Comparison of ENCODE assay signal across 7 cellular contexts in the genomic region with DNA sequence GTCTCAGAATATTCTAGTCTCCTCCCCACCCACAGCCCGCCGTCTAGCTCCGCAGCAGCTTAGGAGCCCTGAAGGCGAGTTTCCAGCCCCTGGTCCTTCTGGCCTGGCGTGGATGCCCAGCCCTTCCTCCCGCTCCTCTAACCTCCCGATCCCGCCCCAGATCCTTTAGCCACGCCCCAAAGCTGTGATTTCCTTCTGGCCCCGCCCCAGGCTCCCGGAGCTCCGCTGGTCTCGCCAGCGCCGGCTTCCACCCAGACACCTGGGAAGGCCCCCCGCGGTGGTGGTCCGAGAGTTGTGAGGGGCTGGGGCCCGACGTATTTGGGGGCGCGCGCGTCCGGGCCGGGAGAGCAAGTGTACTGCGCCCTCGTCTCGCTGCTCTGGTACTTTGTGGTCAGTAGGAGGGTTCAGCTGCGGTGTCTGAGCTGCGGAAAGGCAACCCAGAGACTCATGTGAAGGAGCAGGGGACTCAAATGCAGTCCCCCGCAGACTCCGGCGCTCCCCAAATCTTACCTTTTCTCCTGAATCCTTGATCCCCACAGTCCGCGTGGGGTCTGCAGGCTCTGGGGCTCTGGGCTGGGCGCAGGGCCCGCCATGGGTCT. TPM values are rescaled to one million over a fixed set of nuclear protein-coding genes. Genes with fewer than 3 reads are reported as not detected.
DNase-seq lines count a peak whose midpoint lies in the region; ATAC-seq and TF ChIP-seq lines count a peak whose summit lies in the region.

TSS of gene CGB7 (minus strand) at position 114 of the 599 bp plus-strand sequence. CDS start 2,374 bp downstream, outside the sequence.

- H3K4me3 ChIP-seq in SK-N-MC: peak within 1 kb of the TSS; percentile 85
- H3K4me3 ChIP-seq in breast epithelium: peak within 1 kb of the TSS; percentile 44 to 83 (median 57)
- peak within 1 kb of the TSS; percentile 53 for H3K4me3 ChIP-seq in smooth muscle cell
- H3K4me3 ChIP-seq in Karpas-422 (ENCODE audit: low read length): no peak within 1 kb of the TSS

- TF ChIP-seq POLR2A in breast epithelium (IDR thresholded peaks at IDR 0.05): no peak

- 16% methylated on average over 38 of the region's 38 CpGs for WGBS in smooth muscle cell (ENCODE audit: low lambda C conversion rate)

- no peak for ATAC-seq in HG03175 (IDR thresholded peaks at IDR 0.05; ENCODE audit: unreplicated experiment)

- H3K27me3 ChIP-seq in breast epithelium: peaks cover 0 to 7% of the 10 kb centered on the region in 2 donors
- H3K27me3 ChIP-seq in smooth muscle cell (ENCODE audit: low read depth): no peaks in the 10 kb centered on the region
- no peaks in the 10 kb centered on the region for H3K27me3 ChIP-seq in Karpas-422 (ENCODE audit: low read length)

- intact Hi-C loops in breast epithelium (cut with DNase I; ENCODE audit: low total_unique reads): no loop called here

- no peak within 1 kb of the TSS for H3K27ac ChIP-seq in SK-N-MC
- no peak within 1 kb of the TSS for H3K27ac ChIP-seq in breast epithelium
- no peak within 1 kb of the TSS for H3K27ac ChIP-seq in smooth muscle cell (ENCODE audit: low read depth)
- no peak within 1 kb of the TSS for H3K27ac ChIP-seq in Karpas-422 (ENCODE audit: low read length)

- TF ChIP-seq CTCF in breast epithelium (IDR thresholded peaks at IDR 0.05) (no peak), smooth muscle cell (IDR thresholded peaks at IDR 0.05; ENCODE audit: borderline replicate concordance, insufficient read depth, poor library complexity, severe bottlenecking) (no peak)

- POLR2A ChIA-PET in HEK293T (lab: Yijun Ruan, JAX): no interaction called here

- H3K9me2 ChIP-seq in Karpas-422 (replicated peaks; ENCODE audit: insufficient read depth, low read length): no peaks in the 10 kb centered on the region

- H3K9me3 ChIP-seq in SK-N-MC (ENCODE audit: low read depth, low read length) (no peaks in the 10 kb centered on the region), breast epithelium (no peaks in the 10 kb centered on the region), smooth muscle cell (replicated peaks; ENCODE audit: low read depth) (no peaks in the 10 kb centered on the region), Karpas-422 (ENCODE audit: low read length) (no peaks in the 10 kb centered on the region)

- H4K20me1 ChIP-seq in smooth muscle cell (ENCODE audit: low read depth) (peaks cover 15% of the 10 kb centered on the region), Karpas-422 (ENCODE audit: insufficient read depth, low read depth, low read length) (no peaks in the 10 kb centered on the region)

- H3K4me1 ChIP-seq in breast epithelium (no peaks in the 10 kb centered on the region), smooth muscle cell (ENCODE audit: low read depth) (peaks cover 3% of the 10 kb centered on the region), Karpas-422 (ENCODE audit: low read length) (no peaks in the 10 kb centered on the region)

- H3K4me2 ChIP-seq in smooth muscle cell: peak within 1 kb of the TSS; percentile 91
- no peak within 1 kb of the TSS for H3K4me2 ChIP-seq in Karpas-422 (ENCODE audit: low read depth, low read length, poor library complexity, severe bottlenecking)

- H3K9ac ChIP-seq in SK-N-MC (ENCODE audit: insufficient read length) (no peak within 1 kb of the TSS), smooth muscle cell (ENCODE audit: low read depth) (no peak within 1 kb of the TSS), Karpas-422 (ENCODE audit: low read length) (no peak within 1 kb of the TSS)

- DNase-seq in HEK293T (ENCODE audit: extremely low spot score) (peak; percentile 39), SK-N-MC (ENCODE audit: low read depth, low spot score) (no peak), breast epithelium (ENCODE audit: low spot score in 2 of 2) (peak in 1 of 2 donors; percentile 56), iPS-NIHi7 (ENCODE audit: extremely low spot score) (peak; percentile 81), smooth muscle cell (lab: John Stamatoyannopoulos, UW; ENCODE audit: unreplicated experiment) (peak; percentile 19), Karpas-422 (no peak)

- CTCF ChIA-PET in HEK293T (lab: Yijun Ruan, JAX): interaction anchor here (1.0 kb wide), 1 partner anchor 16 kb away, joined by 4 read pairs; no protein-coding TSS in a partner anchor

- H3K36me3 ChIP-seq in SK-N-MC (ENCODE audit: insufficient read depth, low read length) (no peaks in the 10 kb centered on the region), breast epithelium (no peaks in the 10 kb centered on the region), smooth muscle cell (ENCODE audit: low read depth) (no peaks in the 10 kb centered on the region), Karpas-422 (ENCODE audit: insufficient read depth, low read length) (no peaks in the 10 kb centered on the region)

- H3F3A ChIP-seq in smooth muscle cell (ENCODE audit: low read depth): no peaks in the 10 kb centered on the region

- no peaks in the 10 kb centered on the region for H3K79me2 ChIP-seq in smooth muscle cell (ENCODE audit: low read depth)
- H3K79me2 ChIP-seq in Karpas-422 (ENCODE audit: low read length): no peaks in the 10 kb centered on the region

- H2AFZ ChIP-seq in smooth muscle cell (ENCODE audit: low read depth): peak within 1 kb of the TSS; percentile 58
- H2AFZ ChIP-seq in Karpas-422 (ENCODE audit: low read length): no peak within 1 kb of the TSS

TF ChIP-seq in HEK293T, 16 proteins besides CTCF, POLR2A, EP300 and RAD21:
- TF ChIP-seq PKNOX1 (IDR thresholded peaks at IDR 0.05): no peak
- TF ChIP-seq CTBP1 (IDR thresholded peaks at IDR 0.05; ENCODE audit: borderline replicate concordance): no peak
- no peak for TF ChIP-seq TARDBP (IDR thresholded peaks at IDR 0.05)
- no peak for TF ChIP-seq ELF4 (IDR thresholded peaks at IDR 0.05)
- TF ChIP-seq NFRKB (IDR thresholded peaks at IDR 0.05): no peak
- TF ChIP-seq BHLHE40 (IDR thresholded peaks at IDR 0.05; ENCODE audit: borderline replicate concordance): no peak

RNA-seq across cellular contexts. Expression of gene CGB7, which starts in this region (rescaled TPM):
- total RNA-seq in breast epithelium (1 to 10 TPM in 1 of 3 donors, under 1 TPM in 1, not detected in 1; 0.15 to 2.0 TPM), smooth muscle cell (1.3 and 2.0 TPM in 2 replicates)
- 2.5 and 7.6 TPM in 2 replicates for polyA plus RNA-seq in smooth muscle cell
- not detected in 2 replicates for total RNA-seq in Karpas-422 (2014; rRNA removed; shearing (Covaris generic); ENCODE audit: low replicate concordance)

Comparison
In these comparisons a context has a peak if more than half of its experiments do, and no peak if none do; other contexts are left out.
1. DNase-seq: peak in HEK293T (single experiment), iPS-NIHi7 (single experiment) and smooth muscle cell (single experiment); none in SK-N-MC (single experiment) and Karpas-422 (single experiment).